1 cellular context compared by ENCODE assay signal in the genomic region with DNA sequence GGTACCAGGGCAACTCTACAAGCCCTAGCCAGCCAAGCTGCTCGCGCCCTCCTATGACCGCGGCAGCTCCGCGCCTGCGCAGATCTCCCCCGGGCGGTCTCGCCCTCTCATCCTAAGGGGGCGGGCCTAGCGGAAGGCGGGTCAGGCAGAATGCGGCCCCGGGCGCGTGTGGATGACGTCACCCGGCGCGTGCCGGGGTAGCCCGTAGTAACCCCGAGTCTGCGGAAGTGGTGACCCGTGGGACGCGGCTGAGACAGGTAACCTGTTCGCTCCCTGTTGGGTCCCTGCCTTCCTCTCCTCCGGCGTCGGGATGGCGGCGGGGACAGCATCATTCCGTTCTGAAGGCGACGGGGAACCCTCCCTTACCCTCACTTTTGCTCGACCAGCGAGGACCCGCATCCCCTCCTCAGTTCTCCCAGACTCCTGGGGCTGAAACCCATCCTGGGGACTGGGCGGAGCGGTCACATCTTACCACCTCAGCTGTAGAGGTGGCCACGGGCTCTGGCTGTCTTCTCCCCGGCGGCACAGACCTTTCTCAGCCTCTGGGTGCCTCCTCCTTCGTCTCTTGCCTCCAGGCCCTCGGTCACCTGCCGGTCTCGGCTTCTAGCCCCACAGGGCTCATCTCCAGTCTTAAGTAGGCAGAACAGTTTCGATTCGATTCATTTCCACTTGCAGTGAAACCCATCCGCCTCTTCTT.
A peak's percentile ranks its signal among the peaks of the same experiment; 100 is the strongest.
TF ChIP-seq lines count a peak whose summit lies in the region.

AOPEP (plus strand) TSS at position 205 of the 697 bp plus-strand sequence. CDS start 33,085 bp downstream, outside the sequence.

TF ChIP-seq in K562, 482 proteins besides CTCF, POLR2A, EP300 and RAD21 (continued from another document and continues in another):
- TF ChIP-seq GTF2B (IDR thresholded peaks at IDR 0.05; ENCODE audit: extremely low read depth, insufficient read length) (no peak), MTA2 (IDR thresholded peaks at IDR 0.05; ENCODE audit: low read depth) (no peak), ZNF12 (CRISPR knock-in tag; IDR thresholded peaks at IDR 0.05) (no peak), FOXA3 (CRISPR knock-in tag; conservative IDR thresholded peaks at IDR 0.05 in 1 of 2, IDR thresholded peaks at IDR 0.05 in 1 of 2) (no peak), PHB2 (IDR thresholded peaks at IDR 0.05; ENCODE audit: low read depth) (no peak), BCOR (IDR thresholded peaks at IDR 0.05) (no peak; the same call in 1 of the 2 replicates), YBX1 (IDR thresholded peaks at IDR 0.05) (no peak), KDM5B (IDR thresholded peaks at IDR 0.05; ENCODE audit: insufficient replicate concordance, low read depth, low read length) (peak; percentile 71), RAD51 (IDR thresholded peaks at IDR 0.05; ENCODE audit: borderline replicate concordance, low read depth) (no peak), THAP7 (CRISPR knock-in tag; IDR thresholded peaks at IDR 0.05) (no peak), HMBOX1 (IDR thresholded peaks at IDR 0.05) (no peak), ZNF224 (CRISPR knock-in tag; IDR thresholded peaks at IDR 0.05) (no peak), ESRRB (CRISPR knock-in tag; IDR thresholded peaks at IDR 0.05; ENCODE audit: borderline replicate concordance) (no peak), ZBTB9 (CRISPR knock-in tag; IDR thresholded peaks at IDR 0.05) (no peak), NFATC3 (IDR thresholded peaks at IDR 0.05) (no peak), TCF3 (CRISPR knock-in tag; IDR thresholded peaks at IDR 0.05) (no peak), HBP1 (CRISPR knock-in tag; IDR thresholded peaks at IDR 0.05) (no peak), HNRNPK (IDR thresholded peaks at IDR 0.05; ENCODE audit: low read depth, low read length, poor library complexity, severe bottlenecking) (no peak), BACH1 (tag; IDR thresholded peaks at IDR 0.05) (no peak; the same call in 1 of the 2 replicates), ZNF512 (tag; IDR thresholded peaks at IDR 0.05) (no peak), ZBTB1 (CRISPR knock-in tag; IDR thresholded peaks at IDR 0.05; ENCODE audit: borderline replicate concordance, low read depth) (no peak), NCOA4 (IDR thresholded peaks at IDR 0.05; ENCODE audit: partially characterized antibody) (no peak), ZFPM2 (CRISPR knock-in tag; IDR thresholded peaks at IDR 0.05) (no peak), HLTF (IDR thresholded peaks at IDR 0.05) (no peak), RUNX1 (IDR thresholded peaks at IDR 0.05; ENCODE audit: low read depth) (no peak), RREB1 (CRISPR knock-in tag; IDR thresholded peaks at IDR 0.05) (peak; percentile 87), NR4A1 (CRISPR knock-in tag; IDR thresholded peaks at IDR 0.05) (no peak), NR4A1 (tag; IDR thresholded peaks at IDR 0.05) (no peak), ZNF561 (CRISPR knock-in tag; conservative IDR thresholded peaks at IDR 0.05) (no peak), ZEB2 (IDR thresholded peaks at IDR 0.05) (peak; percentile 82), MYC (IDR thresholded peaks at IDR 0.05; ENCODE audit: low read depth, low read length) (peak; percentile 90), MYC (CRISPR knock-in tag; IDR thresholded peaks at IDR 0.05; ENCODE audit: borderline replicate concordance, low read depth) (no peak)
- TF ChIP-seq, protein P1, sequence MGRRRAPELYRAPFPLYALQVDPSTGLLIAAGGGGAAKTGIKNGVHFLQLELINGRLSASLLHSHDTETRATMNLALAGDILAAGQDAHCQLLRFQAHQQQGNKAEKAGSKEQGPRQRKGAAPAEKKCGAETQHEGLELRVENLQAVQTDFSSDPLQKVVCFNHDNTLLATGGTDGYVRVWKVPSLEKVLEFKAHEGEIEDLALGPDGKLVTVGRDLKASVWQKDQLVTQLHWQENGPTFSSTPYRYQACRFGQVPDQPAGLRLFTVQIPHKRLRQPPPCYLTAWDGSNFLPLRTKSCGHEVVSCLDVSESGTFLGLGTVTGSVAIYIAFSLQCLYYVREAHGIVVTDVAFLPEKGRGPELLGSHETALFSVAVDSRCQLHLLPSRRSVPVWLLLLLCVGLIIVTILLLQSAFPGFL (CRISPR knock-in tag; IDR thresholded peaks at IDR 0.05), result no peak
- TF ChIP-seq, protein P2, sequence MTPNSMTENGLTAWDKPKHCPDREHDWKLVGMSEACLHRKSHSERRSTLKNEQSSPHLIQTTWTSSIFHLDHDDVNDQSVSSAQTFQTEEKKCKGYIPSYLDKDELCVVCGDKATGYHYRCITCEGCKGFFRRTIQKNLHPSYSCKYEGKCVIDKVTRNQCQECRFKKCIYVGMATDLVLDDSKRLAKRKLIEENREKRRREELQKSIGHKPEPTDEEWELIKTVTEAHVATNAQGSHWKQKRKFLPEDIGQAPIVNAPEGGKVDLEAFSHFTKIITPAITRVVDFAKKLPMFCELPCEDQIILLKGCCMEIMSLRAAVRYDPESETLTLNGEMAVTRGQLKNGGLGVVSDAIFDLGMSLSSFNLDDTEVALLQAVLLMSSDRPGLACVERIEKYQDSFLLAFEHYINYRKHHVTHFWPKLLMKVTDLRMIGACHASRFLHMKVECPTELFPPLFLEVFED (CRISPR knock-in tag; conservative IDR thresholded peaks at IDR 0.05), result no peak
- TF ChIP-seq, protein P3, sequence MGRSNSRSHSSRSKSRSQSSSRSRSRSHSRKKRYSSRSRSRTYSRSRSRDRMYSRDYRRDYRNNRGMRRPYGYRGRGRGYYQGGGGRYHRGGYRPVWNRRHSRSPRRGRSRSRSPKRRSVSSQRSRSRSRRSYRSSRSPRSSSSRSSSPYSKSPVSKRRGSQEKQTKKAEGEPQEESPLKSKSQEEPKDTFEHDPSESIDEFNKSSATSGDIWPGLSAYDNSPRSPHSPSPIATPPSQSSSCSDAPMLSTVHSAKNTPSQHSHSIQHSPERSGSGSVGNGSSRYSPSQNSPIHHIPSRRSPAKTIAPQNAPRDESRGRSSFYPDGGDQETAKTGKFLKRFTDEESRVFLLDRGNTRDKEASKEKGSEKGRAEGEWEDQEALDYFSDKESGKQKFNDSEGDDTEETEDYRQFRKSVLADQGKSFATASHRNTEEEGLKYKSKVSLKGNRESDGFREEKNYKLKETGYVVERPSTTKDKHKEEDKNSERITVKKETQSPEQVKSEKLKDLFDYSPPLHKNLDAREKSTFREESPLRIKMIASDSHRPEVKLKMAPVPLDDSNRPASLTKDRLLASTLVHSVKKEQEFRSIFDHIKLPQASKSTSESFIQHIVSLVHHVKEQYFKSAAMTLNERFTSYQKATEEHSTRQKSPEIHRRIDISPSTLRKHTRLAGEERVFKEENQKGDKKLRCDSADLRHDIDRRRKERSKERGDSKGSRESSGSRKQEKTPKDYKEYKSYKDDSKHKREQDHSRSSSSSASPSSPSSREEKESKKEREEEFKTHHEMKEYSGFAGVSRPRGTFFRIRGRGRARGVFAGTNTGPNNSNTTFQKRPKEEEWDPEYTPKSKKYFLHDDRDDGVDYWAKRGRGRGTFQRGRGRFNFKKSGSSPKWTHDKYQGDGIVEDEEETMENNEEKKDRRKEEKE (IDR thresholded peaks at IDR 0.05; ENCODE audit: borderline replicate concordance in 1 of 2, control insufficient read depth in 1 of 2, low read depth in 2 of 2, low read length in 1 of 2), result no peak
- TF ChIP-seq, protein P4, sequence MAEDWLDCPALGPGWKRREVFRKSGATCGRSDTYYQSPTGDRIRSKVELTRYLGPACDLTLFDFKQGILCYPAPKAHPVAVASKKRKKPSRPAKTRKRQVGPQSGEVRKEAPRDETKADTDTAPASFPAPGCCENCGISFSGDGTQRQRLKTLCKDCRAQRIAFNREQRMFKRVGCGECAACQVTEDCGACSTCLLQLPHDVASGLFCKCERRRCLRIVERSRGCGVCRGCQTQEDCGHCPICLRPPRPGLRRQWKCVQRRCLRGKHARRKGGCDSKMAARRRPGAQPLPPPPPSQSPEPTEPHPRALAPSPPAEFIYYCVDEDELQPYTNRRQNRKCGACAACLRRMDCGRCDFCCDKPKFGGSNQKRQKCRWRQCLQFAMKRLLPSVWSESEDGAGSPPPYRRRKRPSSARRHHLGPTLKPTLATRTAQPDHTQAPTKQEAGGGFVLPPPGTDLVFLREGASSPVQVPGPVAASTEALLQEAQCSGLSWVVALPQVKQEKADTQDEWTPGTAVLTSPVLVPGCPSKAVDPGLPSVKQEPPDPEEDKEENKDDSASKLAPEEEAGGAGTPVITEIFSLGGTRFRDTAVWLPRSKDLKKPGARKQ (CRISPR knock-in tag; IDR thresholded peaks at IDR 0.05), result no peak
